17 cellular contexts compared by ENCODE assay signal in the genomic region with DNA sequence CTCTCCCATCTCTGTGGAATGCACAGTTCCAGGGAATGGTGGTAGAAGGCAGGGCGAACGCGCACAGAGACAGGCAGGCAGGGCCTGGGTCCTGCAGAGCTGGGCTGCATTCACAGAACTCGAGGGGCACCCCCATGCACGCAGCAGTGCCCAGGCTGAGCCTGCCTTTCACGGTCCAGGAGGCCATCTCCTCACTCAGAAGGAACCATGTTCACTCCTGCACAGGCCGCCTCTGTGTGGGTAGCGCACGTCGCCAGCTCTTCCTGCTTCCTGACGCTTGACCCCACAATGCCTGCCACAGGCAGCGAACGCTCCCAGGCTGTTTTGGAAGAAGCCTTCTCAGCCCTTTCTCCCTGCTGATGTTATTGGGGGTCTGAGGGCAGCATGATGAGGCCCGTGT.
"Had no signal": no experiment of that assay in that cellular context is flagged by ENCODE, and none has a peak within 500 bp of the region (broad histone marks: within the 10 kb centered on the region; RNA-seq: fewer than 3 reads in every experiment).

No MANE protein-coding gene starts in this region.

- H3K27ac ChIP-seq: coronary artery, ovary, stomach, tibial artery had no signal

- DNase-seq: caudate nucleus; effector CD8-positive, alpha-beta T cell; heart left ventricle; hippocampal formation; kidney glomerular epithelial cell; naive thymus-derived CD4-positive, alpha-beta T cell; nucleus accumbens; stimulated activated CD4-positive, alpha-beta T cell treated with anti-CD3 and anti-CD28 coated beads, Interleukin-4, amount 100 ng/mL, for 1 hour; stimulated activated CD8-positive, alpha-beta memory T cell treated with anti-CD3 and anti-CD28 coated beads, Interleukin-4, amount 100 ng/mL, for 48 hours; stomach; tibial artery had no signal

- ATAC-seq: heart left ventricle; right cardiac atrium; stimulated activated memory B cell treated with anti-CD40 and anti-IgM and Interleukin-4, amounts not matched to agents 10 μg/mL and 1 μg/mL and 100 μg/mL, for 72 hours had no signal

- H3K36me3 ChIP-seq: ovary had no signal

- H3K9me3 ChIP-seq: heart left ventricle, ovary, stomach, suprapubic skin, tibial artery had no signal

- H3K4me3 ChIP-seq: coronary artery, heart left ventricle, ovary, stomach, suprapubic skin, tibial artery had no signal

- FAIRE-seq: frontal cortex had no signal

- H3K27me3 ChIP-seq: heart left ventricle, ovary, stomach, suprapubic skin, tibial artery had no signal
